ENCODE assay signal across 12 cellular contexts in genomic region chr5:172748341-172748843, GRCh38. TPM values are rescaled to one million over a fixed set of nuclear protein-coding genes. Genes with fewer than 3 reads are reported as not detected.
DNase-seq lines count a peak whose midpoint lies in the region; ATAC-seq and TF ChIP-seq lines count a peak whose summit lies in the region.
"Had no signal": no experiment of that assay in that cellular context is flagged by ENCODE, and none has a peak within 500 bp of the region (broad histone marks: within the 10 kb centered on the region; RNA-seq: fewer than 3 reads in every experiment).

No MANE protein-coding gene starts in this region.

- H4K20me1 ChIP-seq in IMR-90 (ENCODE audit: insufficient read depth, low read length) = no peaks in the 10 kb centered on the region

- H2BK15ac ChIP-seq in IMR-90 (ENCODE audit: low read depth, low read length) = no peak overlapping the region

- H2BK20ac ChIP-seq in IMR-90 (ENCODE audit: low read depth, low read length) = no peak overlapping the region

- CTCF ChIA-PET in IMR-90 (lab: Yijun Ruan, JAX) = no interaction called here

- peak overlapping the region; percentile 65 for H2AFZ ChIP-seq in IMR-90 (replicated peaks; ENCODE audit: low read length, poor library complexity)

- H2AK5ac ChIP-seq in IMR-90 (ENCODE audit: low read depth, low read length) = no peak overlapping the region

- no peaks in the 10 kb centered on the region for H3K79me1 ChIP-seq in IMR-90 (ENCODE audit: low read depth in 1 of 2, low read length in 2 of 2)

- H3K56ac ChIP-seq in IMR-90 (ENCODE audit: extremely low read depth, insufficient read depth, low read length) = no peak overlapping the region

- no peak overlapping the region for H4K91ac ChIP-seq in IMR-90 (ENCODE audit: insufficient read depth, low read depth, low read length)

- ATAC-seq in IMR-90 (ENCODE audit: low read depth) (no peak), esophagus mucosa (peak; percentile 32), left lobe of liver (peak; percentile 60), left colon (no peak)
- ATAC-seq: activated CD4-positive, CD25-positive, alpha-beta regulatory T cell treated with anti-CD3 and anti-CD28 coated beads, Interleukin-2, amount 50 U/mL, for 24 hours had no signal

- in situ Hi-C loops in IMR-90 (cut with MboI; ENCODE audit: low sequenced_read_pairs) = no loop called here

- no peak overlapping the region for H3K18ac ChIP-seq in IMR-90 (ENCODE audit: low read depth, low read length)

- H3K9ac ChIP-seq in IMR-90 (ENCODE audit: low read depth, low read length) = no peak overlapping the region

- H3K4me3 ChIP-seq in IMR-90 (ENCODE audit: insufficient read depth, low read depth, low read length) (no peak overlapping the region), skeletal muscle cell (ENCODE audit: low read depth, low read length) (no peak overlapping the region)
- H3K4me3 ChIP-seq: prostate gland had no signal

- no peak overlapping the region for H3K14ac ChIP-seq in IMR-90 (replicated peaks; ENCODE audit: low read depth, low read length)

- H3K27ac ChIP-seq in IMR-90 (ENCODE audit: insufficient read depth, low read length) = no peak overlapping the region
- H3K27ac ChIP-seq: prostate gland had no signal

- H4K8ac ChIP-seq in IMR-90 (ENCODE audit: low read depth in 2 of 2, low read length in 2 of 2) = no peak overlapping the region

- peaks cover 2% of the 10 kb centered on the region; the same call in 1 of the 2 replicates for H3K27me3 ChIP-seq in IMR-90 (ENCODE audit: control insufficient read depth, insufficient read depth, low read length)

- dilution Hi-C loops in IMR-90 (cut with HindIII; ENCODE audit: low sequenced_read_pairs, unreplicated experiment) = no loop called here

- TF ChIP-seq POLR2A in IMR-90 (IDR thresholded peaks at IDR 0.05; ENCODE audit: low read depth, low read length) = no peak

- no TSS peak for BruUV-seq in IMR-90 (replicated peaks; lab: Mats Ljungman, UMichigan)

- no peaks in the 10 kb centered on the region for H3K4me1 ChIP-seq in IMR-90 (ENCODE audit: control insufficient read depth, insufficient read depth, low read length)
- H3K4me1 ChIP-seq: prostate gland had no signal

- POLR2A ChIA-PET in IMR-90 (lab: Charles Lee; ENCODE audit: unreplicated experiment) = no interaction called here

- no peak overlapping the region for H2BK5ac ChIP-seq in IMR-90 (ENCODE audit: low read depth, low read length, poor library complexity, severe bottlenecking)

- no peak for TF ChIP-seq RAD21 in IMR-90 (IDR thresholded peaks at IDR 0.05; ENCODE audit: low read length)

- H2AK9ac ChIP-seq in IMR-90 (replicated peaks; ENCODE audit: low read depth, low read length, poor library complexity) = no peak overlapping the region

- WGBS in IMR-90 (ENCODE audit: extremely low coverage in 2 of 2, insufficient read length in 1 of 2), 2 experiments = 20% methylated on average over 1 of the region's 36 CpGs; no CpG with 5 or more reads in 1 of the 2 experiments

- peaks cover 6% of the 10 kb centered on the region for H3K9me3 ChIP-seq in IMR-90 (ENCODE audit: control insufficient read depth, insufficient read depth, low read length)
- H3K9me3 ChIP-seq: prostate gland had no signal

- no peaks in the 10 kb centered on the region for H3K36me3 ChIP-seq in IMR-90 (ENCODE audit: control insufficient read depth, insufficient read depth, low read length)
- H3K36me3 ChIP-seq: prostate gland had no signal

- 0 out of 2 replicates have a peak, but pooled peaks cover 2% of the 10 kb centered on the region for H3K9me1 ChIP-seq in IMR-90 (ENCODE audit: insufficient read depth, low read length)

- H3K4ac ChIP-seq in IMR-90 (ENCODE audit: low read depth, low read length) = no peak overlapping the region

- DNase-seq in IMR-90 (no peak), left lobe of liver (ENCODE audit: low spot score) (no peak), skeletal muscle cell (ENCODE audit: low read depth) (peak; percentile 85), cerebellum (ENCODE audit: low spot score) (no peak), left colon (no peak), amniotic stem cell (lab: John Stamatoyannopoulos, UW) (no peak)
- DNase-seq in effector CD8-positive, alpha-beta T cell (lab: John Stamatoyannopoulos, UW) = no peak
- DNase-seq: NCI-H1105 treated with DMSO at 0.1 percent for 48 hours, NCI-H774 had no signal

- H2BK120ac ChIP-seq in IMR-90 (ENCODE audit: low read depth, low read length) = no peak overlapping the region

- H3K23ac ChIP-seq in IMR-90 (ENCODE audit: low read depth, low read length) = no peak overlapping the region

- no peak for TF ChIP-seq CTCF in IMR-90 (conservative IDR thresholded peaks at IDR 0.05; ENCODE audit: low read depth, low read length)

- no peak overlapping the region for H3K4me2 ChIP-seq in IMR-90 (ENCODE audit: low read depth, low read length)

- intact Hi-C loops in IMR-90 (cut with micrococcal nuclease) (no loop called here), left colon (cut with DNase I, micrococcal nuclease) (no loop called here)

- H4K5ac ChIP-seq in IMR-90 (ENCODE audit: low read depth, low read length) = no peak overlapping the region

TF ChIP-seq in IMR-90, 13 proteins besides CTCF, POLR2A, EP300 and RAD21:
- no peak for TF ChIP-seq CEBPB (IDR thresholded peaks at IDR 0.05; ENCODE audit: low read depth, low read length)
- TF ChIP-seq FOS (IDR thresholded peaks at IDR 0.05; ENCODE audit: low read depth, low read length) = no peak
- TF ChIP-seq CHD1 (IDR thresholded peaks at IDR 0.05; ENCODE audit: low read depth, low read length) = no peak
- TF ChIP-seq ELK1 (IDR thresholded peaks at IDR 0.05; ENCODE audit: borderline replicate concordance, low read depth, low read length) = no peak
- no peak for TF ChIP-seq MAFK (IDR thresholded peaks at IDR 0.05; ENCODE audit: low read depth, low read length)
TF ChIP-seq in IMR-90: peak in this region for 0.

RNA-seq across cellular contexts. Expression of gene DUSP1, which starts 22.6 kb away (rescaled TPM):
- total RNA-seq in IMR-90 (2012; rRNA removed) = 304 and 320 TPM in 2 replicates
- 467 and 674 TPM in 2 replicates for polyA plus RNA-seq in IMR-90 (2012; rRNA removed)
- polyA plus RNA-seq in IMR-90 (2012; cell fraction: cytosol; rRNA removed) = 405 and 1,457 TPM in 2 replicates
- 1,904 and 1,990 TPM in 2 replicates for polyA plus RNA-seq in IMR-90 (2012; cell fraction: nucleus; rRNA removed; ENCODE audit: low replicate concordance)
- total RNA-seq in esophagus mucosa = 101 TPM
- 145 TPM for total RNA-seq in left lobe of liver
- 36.9 TPM for total RNA-seq in cerebellum
- 100 to 1,000 TPM; 148 to 242 TPM for total RNA-seq in left colon

Comparison
In these comparisons a context has a peak if more than half of its experiments do, and no peak if none do; other contexts are left out.
1. ATAC-seq: peak in esophagus mucosa (single experiment) and left lobe of liver (single experiment); none in IMR-90 (single experiment) and left colon (single experiment).